Comparison of ENCODE assay signal across 8 cellular contexts in genomic region chr5:138542956-138543729, GRCh38. TPM values are rescaled to one million over a fixed set of nuclear protein-coding genes. Genes with fewer than 3 reads are reported as not detected.
DNase-seq lines count a peak whose midpoint lies in the region; ATAC-seq, FAIRE-seq and TF ChIP-seq lines count a peak whose summit lies in the region.

ETF1 (minus strand) TSS chr5:138543236; CDS start chr5:138542918, 318 bp downstream.

- H3K27ac ChIP-seq in iPS-20b (ENCODE audit: low read length) (peak within 1 kb of the TSS; percentile 90), small intestine (ENCODE audit: low read depth in 1 of 2, low read length in 1 of 2) (peak within 1 kb of the TSS; percentile 85 to 99)

- TF ChIP-seq CTCF in AG04449 (IDR thresholded peaks at IDR 0.05; ENCODE audit: insufficient read depth, low read length, missing control alignments) (no peak), WI38 (IDR thresholded peaks at IDR 0.05; ENCODE audit: low read depth, low read length) (no peak), bronchial epithelial cell (IDR thresholded peaks at IDR 0.05; ENCODE audit: insufficient read depth, low read length, severe bottlenecking) (no peak)

- H3K36me3 ChIP-seq in bronchial epithelial cell (ENCODE audit: control insufficient read depth, insufficient read depth, low read length): peaks cover 3% of the 10 kb centered on the region
- peaks cover 40% of the 10 kb centered on the region for H3K36me3 ChIP-seq in iPS-20b (ENCODE audit: insufficient read depth, low read depth, low read length)
- H3K36me3 ChIP-seq in small intestine (ENCODE audit: control insufficient read depth in 2 of 2, insufficient read depth in 2 of 2, low read length in 2 of 2): no peaks in the 10 kb centered on the region

- WGBS in small intestine, 3 donors: 0% methylated on average over 61 to 70 of the region's 70 CpGs

- H3K27me3 ChIP-seq in bronchial epithelial cell (ENCODE audit: control insufficient read depth, insufficient read depth, low read length) (no peaks in the 10 kb centered on the region), iPS-20b (ENCODE audit: insufficient read depth, low read length) (no peaks in the 10 kb centered on the region), small intestine (ENCODE audit: control insufficient read depth in 2 of 2, insufficient read depth in 2 of 2, low read length in 2 of 2) (no peaks in the 10 kb centered on the region)

- H3K4me1 ChIP-seq in iPS-20b (ENCODE audit: insufficient read depth, low read length): peaks cover 9% of the 10 kb centered on the region; the same call in 1 of the 2 replicates
- H3K4me1 ChIP-seq in small intestine (ENCODE audit: control insufficient read depth in 2 of 2, insufficient read depth in 1 of 2, low read depth in 1 of 2, low read length in 1 of 2): peaks cover 6 to 19% of the 10 kb centered on the region in 2 donors

- POLR2A ChIA-PET in AG04449 (lab: Yijun Ruan, JAX): interaction anchor here (0.7 to 3.7 kb wide), 8 partner anchors 9 to 95 kb away, joined by 3 to 36 read pairs (median 4); partner anchors contain the start of genes EGR1 and HSPA9

- H3K4me3 ChIP-seq in AG04449 (ENCODE audit: low read depth, low read length) (peak within 1 kb of the TSS; percentile 97), WI38 (ENCODE audit: low read depth, low read length) (peak within 1 kb of the TSS; percentile 98), bronchial epithelial cell (ENCODE audit: low read depth, low read length) (peak within 1 kb of the TSS; percentile 89), iPS-20b (ENCODE audit: low read length) (peak within 1 kb of the TSS; percentile 95), small intestine (ENCODE audit: low read depth in 1 of 2, low read length in 2 of 2) (peak within 1 kb of the TSS; percentile 89 to 95)

- CTCF ChIA-PET in AG04449 (lab: Yijun Ruan, JAX): interaction anchor here (1.0 to 2.8 kb wide), 15 partner anchors 8 to 799 kb away, joined by 3 to 13 read pairs (median 4); partner anchors contain the start of genes EGR1 and PAIP2

- peak within 1 kb of the TSS; percentile 99 for H3K9ac ChIP-seq in iPS-20b (ENCODE audit: low read depth, low read length)

- FAIRE-seq in bronchial epithelial cell (lab: Jason Lieb, UNC): no peak
- FAIRE-seq in small intestine (lab: Jason Lieb, UNC): no peak

- ATAC-seq in GM18907 (IDR thresholded peaks at IDR 0.05; ENCODE audit: unreplicated experiment): peak; percentile 92
- ATAC-seq in HG03159 (IDR thresholded peaks at IDR 0.05; ENCODE audit: unreplicated experiment): peak; percentile 88

- DNase-seq in AG04449 (ENCODE audit: low read depth, low spot score) (peak; percentile 97), NCI-H2227 treated with DMSO at 0.1 percent for 48 hours (lab: John Stamatoyannopoulos, UW) (peak; percentile 93), bronchial epithelial cell (ENCODE audit: low read depth) (peak; percentile 96), small intestine (peak; percentile 100)

- H3K9me3 ChIP-seq in iPS-20b (ENCODE audit: insufficient read depth, low read depth, low read length): no peaks in the 10 kb centered on the region
- no peaks in the 10 kb centered on the region for H3K9me3 ChIP-seq in small intestine (ENCODE audit: control insufficient read depth, low read depth)

RNA-seq across cellular contexts. Expression of gene ETF1, which starts in this region (rescaled TPM):
- total RNA-seq in bronchial epithelial cell: 173 and 183 TPM in 2 replicates
- 10 to 100 TPM; 40.7 to 56.2 (median 50.0) TPM for polyA plus RNA-seq in small intestine

Comparison
In these comparisons a context has a peak if more than half of its experiments do, and no peak if none do; other contexts are left out.
1. Peak in every context shown above with its lines: DNase-seq, ATAC-seq, H3K4me3 ChIP-seq and H3K27ac ChIP-seq.